ENCODE assay signal across 8 cellular contexts in genomic region chr1:204453141-204453772, GRCh38. TPM values are rescaled to one million over a fixed set of nuclear protein-coding genes. Genes with fewer than 3 reads are reported as not detected.
A peak's percentile ranks its signal among the peaks of the same experiment; 100 is the strongest.
DNase-seq lines count a peak whose midpoint lies in the region; ATAC-seq, FAIRE-seq and TF ChIP-seq lines count a peak whose summit lies in the region.

No MANE protein-coding gene starts in this region.

- SMC1A ChIA-PET in GM12878 (lab: Charles Lee; ENCODE audit: uncharacterized antibody, unreplicated experiment): interaction anchor here (1.4 to 33.8 kb wide), 7 partner anchors 9 to 46 kb away, joined by 3 to 939 read pairs (median 12); partner anchors contain the start of gene PIK3C2B

- TSS peak; percentile 44 for BruUV-seq in GM12878 (replicated peaks; lab: Mats Ljungman, UMichigan)

- H3K27me3 ChIP-seq in H7 (ENCODE audit: control insufficient read depth, insufficient read depth, low read length) (no peaks in the 10 kb centered on the region), GM12878 (replicated peaks in 1 of 2; ENCODE audit: control insufficient read depth in 2 of 2, insufficient read depth in 2 of 2, low read length in 1 of 2) (no peaks in the 10 kb centered on the region), WERI-Rb-1 (ENCODE audit: insufficient read depth, low read depth, severe bottlenecking) (no peaks in the 10 kb centered on the region)

- peak overlapping the region; percentile 13; the same call in 1 of the 2 replicates for H2AFZ ChIP-seq in GM12878 (ENCODE audit: control insufficient read depth, low read depth, low read length)

- RAD21 ChIA-PET in GM12878 (lab: Charles Lee; ENCODE audit: unreplicated experiment): interaction anchor here (0.5 to 13.8 kb wide), 10 partner anchors 10 to 353 kb away, joined by 3 to 441 read pairs (median 4); partner anchors contain the start of gene PIK3C2B

- no peak overlapping the region for H3K4me3 ChIP-seq in H7 (ENCODE audit: insufficient read depth, low read depth, low read length)
- H3K4me3 ChIP-seq in GM12878: 0 out of 2 replicates have a peak overlapping the region, but pooled peaks have one; percentile 9
- H3K4me3 ChIP-seq in WERI-Rb-1 (ENCODE audit: low read depth, low read length): no peak overlapping the region

- FAIRE-seq in GM12878 (lab: Jason Lieb, UNC) (peak; percentile 97), H54 (lab: Jason Lieb, UNC) (no peak)

- H3K27ac ChIP-seq in GM12878 (ENCODE audit: control insufficient read depth, insufficient read depth) (peak overlapping the region; percentile 81), WERI-Rb-1 (no peak overlapping the region)

- POLR2A ChIA-PET in GM10248 (lab: Yijun Ruan, JAX): no interaction called here
- POLR2A ChIA-PET in GM12878 (lab: Charles Lee): interaction anchor here (0.6 to 3.3 kb wide), 9 partner anchors 9 to 62 kb away, joined by 3 to 41 read pairs (median 7); partner anchors contain the start of gene PIK3C2B

- H4K20me1 ChIP-seq in GM12878 (ENCODE audit: control insufficient read depth, insufficient read depth): no peaks in the 10 kb centered on the region

- H3K4me2 ChIP-seq in GM12878 (ENCODE audit: control insufficient read depth, insufficient read depth): peak overlapping the region; percentile 58

- in situ Hi-C loops in GM12878 (cut with MboI): no loop called here

- peak overlapping the region; percentile 15; the same call in 1 of the 2 replicates for H3K9ac ChIP-seq in GM12878 (ENCODE audit: control insufficient read depth, insufficient read depth, low read length)

- no peaks in the 10 kb centered on the region for H3K79me2 ChIP-seq in GM12878 (ENCODE audit: control insufficient read depth, insufficient read depth, low read length)

- H3K9me3 ChIP-seq in GM12878 (replicated peaks; ENCODE audit: control insufficient read depth, insufficient read depth, low read length): no peaks in the 10 kb centered on the region
- H3K9me3 ChIP-seq in WERI-Rb-1 (ENCODE audit: severe bottlenecking): no peaks in the 10 kb centered on the region

- H3K36me3 ChIP-seq in H7 (replicated peaks; ENCODE audit: control insufficient read depth, insufficient read depth, low read length) (peaks cover 1% of the 10 kb centered on the region; the same call in 1 of the 2 replicates), GM12878 (ENCODE audit: control insufficient read depth in 2 of 2, insufficient read depth in 2 of 2, low read length in 1 of 2) (peaks cover 0 to 7% of the 10 kb centered on the region in 2 experiments; a peak in 3 of 4 replicates), WERI-Rb-1 (no peaks in the 10 kb centered on the region; the same call in none of the 2 replicates)

- WGBS in GM12878 (ENCODE audit: insufficient coverage, insufficient replicate concordance, low lambda C conversion rate, missing lambda C conversion rate): 0% methylated on average over 8 of the region's 8 CpGs

- ATAC-seq in GM12878: peak; percentile 97

- no peak; a peak in 1 of 4 replicates for TF ChIP-seq EP300 in GM12878 (IDR thresholded peaks at IDR 0.05; ENCODE audit: borderline replicate concordance in 1 of 2, control insufficient read depth in 1 of 2, low read depth in 2 of 2, low read length in 2 of 2)

- intact Hi-C loops in GM12878 (cut with micrococcal nuclease; ENCODE audit: unreplicated experiment): no loop called here

- CTCF ChIA-PET in GM10248 (lab: Yijun Ruan, JAX): interaction anchor here (1.8 to 43.1 kb wide), 4 partner anchors 10 to 38 kb away, joined by 6 to 1775 read pairs (median 322); partner anchors contain the start of gene PIK3C2B
- CTCF ChIA-PET in GM12878 (lab: Yijun Ruan, JAX): interaction anchor here (0.9 to 51.8 kb wide), 4 partner anchors 21 to 112 kb away, joined by 3 to 2021 read pairs (median 56); partner anchors contain the start of gene PIK3C2B

- TF ChIP-seq RAD21 in GM12878 (IDR thresholded peaks at IDR 0.05; ENCODE audit: insufficient read depth, low read depth, low read length): no peak

- TF ChIP-seq CTCF in GM10248 (IDR thresholded peaks at IDR 0.05; ENCODE audit: control extremely low read depth, extremely low read depth, low read depth, missing control alignments) (no peak), GM12878 (IDR thresholded peaks at IDR 0.05 in 2 of 3, conservative IDR thresholded peaks at IDR 0.05 in 1 of 3; ENCODE audit: control insufficient read depth in 2 of 3, extremely low read depth in 1 of 3, insufficient read depth in 1 of 3, low read depth in 3 of 3, low read length in 3 of 3) (no peak), WERI-Rb-1 (IDR thresholded peaks at IDR 0.05; ENCODE audit: low read depth, low read length) (no peak)

- TF ChIP-seq POLR2A in GM12878 (IDR thresholded peaks at IDR 0.05; ENCODE audit: low read depth, low read length) (no peak), H54 (IDR thresholded peaks at IDR 0.05; ENCODE audit: low read depth, low read length) (no peak)

- DNase-seq in GM10248 (ENCODE audit: extremely low spot score) (peak; percentile 86), H7 (peak; percentile 70), T follicular helper cell (ENCODE audit: low read depth) (peak; percentile 60), GM12878 (ENCODE audit: low read depth, low spot score) (peak; percentile 84), anterior cingulate cortex (lab: John Stamatoyannopoulos, UW) (no peak), H54 (ENCODE audit: insufficient read length, low spot score) (no peak), WERI-Rb-1 (no peak)
- peak; percentile 56 for DNase-seq in stimulated activated CD8-positive, alpha-beta memory T cell treated with anti-CD3 and anti-CD28 coated beads, Interleukin-12 subunit alpha, Interleukin-12 subunit beta, amount 100 ng/mL, for 1 hour (ENCODE audit: low read depth)

- peaks cover 17% of the 10 kb centered on the region for H3K4me1 ChIP-seq in GM12878 (ENCODE audit: control insufficient read depth, insufficient read depth, low read length)

TF ChIP-seq in GM12878, 131 proteins besides CTCF, POLR2A, EP300 and RAD21 (continues in another document):
- TF ChIP-seq NBN (IDR thresholded peaks at IDR 0.05) (peak; percentile 66; the same call in 1 of the 2 replicates), CHD2 (IDR thresholded peaks at IDR 0.05; ENCODE audit: borderline replicate concordance, low read depth, low read length) (peak; percentile 43; the same call in 1 of the 2 replicates), CBX5 (IDR thresholded peaks at IDR 0.05; ENCODE audit: low read depth) (0 out of 2 replicates have a peak, but pooled peaks have one; percentile 52), EED (IDR thresholded peaks at IDR 0.05; ENCODE audit: low read depth) (peak; percentile 77), JUNB (IDR thresholded peaks at IDR 0.05) (peak; percentile 56), RFX5 (IDR thresholded peaks at IDR 0.05; ENCODE audit: low read depth, low read length) (no peak), POLR2AphosphoS5 (IDR thresholded peaks at IDR 0.05; ENCODE audit: low read length) (no peak), MEF2A (IDR thresholded peaks at IDR 0.05; ENCODE audit: insufficient read depth, low read depth, low read length) (peak; percentile 78; the same call in 1 of the 2 replicates), FOXM1 (IDR thresholded peaks at IDR 0.05; ENCODE audit: low read depth, low read length) (peak; percentile 60; the same call in 1 of the 2 replicates), CREB1 (IDR thresholded peaks at IDR 0.05; ENCODE audit: low read depth) (peak; percentile 69; the same call in 1 of the 2 replicates), SIN3A (IDR thresholded peaks at IDR 0.05; ENCODE audit: low read depth, low read length) (no peak), MTA2 (IDR thresholded peaks at IDR 0.05; ENCODE audit: low read depth) (peak; percentile 68; the same call in 1 of the 2 replicates), FOXK2 (IDR thresholded peaks at IDR 0.05) (peak; percentile 81), MEF2B (IDR thresholded peaks at IDR 0.05; ENCODE audit: partially characterized antibody, poor library complexity, severe bottlenecking) (peak; percentile 64)

RNA-seq across cellular contexts. Expression of gene PIK3C2B, which starts 41.3 kb away (rescaled TPM):
- 14.7 and 18.1 TPM in 2 replicates for total RNA-seq in H7 (2014; rRNA removed; shearing (Covaris generic))
- total RNA-seq in GM12878 (2013; cell fraction: nucleolus; rRNA removed): 98.5 and 110 TPM in 2 replicates
- 13.9 and 16.3 TPM in 2 replicates for total RNA-seq in GM12878 (2014; rRNA removed)
- total RNA-seq in GM12878 (2014; rRNA removed; fragmentation: Illumina TruSeq; extraction: Trizol): 8.5 and 9.2 TPM in 2 replicates
- 33.5 and 38.1 TPM in 2 replicates for total RNA-seq in GM12878 (2021)
- 8.3 TPM for polyA plus RNA-seq in GM12878 (2011; ENCODE audit: low read depth)
- polyA plus RNA-seq in GM12878 (2011; rRNA removed): 15.9 and 33.9 TPM in 2 replicates
- polyA plus RNA-seq in GM12878 (2011; cell fraction: cytosol; rRNA removed): 33.1 and 36.7 TPM in 2 replicates
- 55.9 and 60.7 TPM in 2 replicates for polyA plus RNA-seq in GM12878 (2011; cell fraction: nucleus; rRNA removed)
- 10.1 and 10.7 TPM in 2 replicates for polyA plus RNA-seq in GM12878 (2012)
- polyA plus RNA-seq in GM12878 (2014; fragmentation: Illumina TruSeq; extraction: Trizol): 10.2 and 14.4 TPM in 2 replicates
- polyA plus RNA-seq in GM12878 (2014; fragmentation: Nextera tagmentation; extraction: Ambion mirVana): 1 to 10 TPM; 2.2 to 5.0 TPM
- polyA plus RNA-seq in GM12878 (2014; rRNA removed): 23.8 and 28.2 TPM in 2 replicates
- polyA plus RNA-seq in GM12878 (2016; fragmentation: Nextera tagmentation; extraction: Ambion mirVana): 1 to 10 TPM; 6.0 to 8.2 TPM
- polyA minus RNA-seq in GM12878 (2011; rRNA and poly(A)+ RNA removed): 69.9 and 86.4 TPM in 2 replicates
- 37.2 and 39.0 TPM in 2 replicates for polyA minus RNA-seq in GM12878 (2011; cell fraction: cytosol; rRNA and poly(A)+ RNA removed)
- 38.8 and 80.3 TPM in 2 replicates for polyA minus RNA-seq in GM12878 (2011; cell fraction: nucleus; rRNA and poly(A)+ RNA removed)

RNA-seq across cellular contexts. Expression of gene PPP1R15B, which starts 41.6 kb away (rescaled TPM):
- 37.1 and 40.6 TPM in 2 replicates for total RNA-seq in H7 (2014; rRNA removed; shearing (Covaris generic))
- total RNA-seq in GM12878 (2013; cell fraction: nucleolus; rRNA removed): 43.0 and 45.9 TPM in 2 replicates
- total RNA-seq in GM12878 (2014; rRNA removed) (34.8 TPM in 2 replicates), GM12878 (2014; rRNA removed; fragmentation: Illumina TruSeq; extraction: Trizol) (32.7 and 32.9 TPM in 2 replicates), GM12878 (2021) (37.7 and 38.1 TPM in 2 replicates)
- polyA plus RNA-seq in GM12878 (2011; ENCODE audit: low read depth): 12.4 TPM
- polyA plus RNA-seq in GM12878 (2011; rRNA removed) (27.2 and 32.6 TPM in 2 replicates), GM12878 (2014; fragmentation: Illumina TruSeq; extraction: Trizol) (33.4 and 38.5 TPM in 2 replicates), GM12878 (2014; fragmentation: Nextera tagmentation; extraction: Ambion mirVana) (10 to 100 TPM; 13.9 to 17.1 TPM), GM12878 (2014; rRNA removed) (24.8 and 25.8 TPM in 2 replicates), GM12878 (2016; fragmentation: Nextera tagmentation; extraction: Ambion mirVana) (10 to 100 TPM; 13.9 to 15.4 TPM)
- polyA plus RNA-seq in GM12878 (2011; cell fraction: cytosol; rRNA removed): 20.5 and 25.0 TPM in 2 replicates
- polyA plus RNA-seq in GM12878 (2011; cell fraction: nucleus; rRNA removed): 22.0 and 22.6 TPM in 2 replicates
- polyA plus RNA-seq in GM12878 (2012): 19.5 and 22.5 TPM in 2 replicates
- polyA minus RNA-seq in GM12878 (2011; rRNA and poly(A)+ RNA removed): 38.9 and 45.2 TPM in 2 replicates
- 21.4 and 24.6 TPM in 2 replicates for polyA minus RNA-seq in GM12878 (2011; cell fraction: cytosol; rRNA and poly(A)+ RNA removed)
- polyA minus RNA-seq in GM12878 (2011; cell fraction: nucleus; rRNA and poly(A)+ RNA removed): 45.8 and 65.4 TPM in 2 replicates

Comparison
In these comparisons a context has a peak if more than half of its experiments do, and no peak if none do; other contexts are left out.
1. DNase-seq: peak in GM10248 (single experiment), H7 (single experiment), T follicular helper cell (single experiment), GM12878 (single experiment) and stimulated activated CD8-positive, alpha-beta memory T cell treated with anti-CD3 and anti-CD28 coated beads, Interleukin-12 subunit alpha, Interleukin-12 subunit beta, amount 100 ng/mL, for 1 hour (single experiment); none in anterior cingulate cortex (0 of 58), H54 (single experiment) and WERI-Rb-1 (single experiment).